Comparison of ENCODE assay signal across 26 cellular contexts in the genomic region with DNA sequence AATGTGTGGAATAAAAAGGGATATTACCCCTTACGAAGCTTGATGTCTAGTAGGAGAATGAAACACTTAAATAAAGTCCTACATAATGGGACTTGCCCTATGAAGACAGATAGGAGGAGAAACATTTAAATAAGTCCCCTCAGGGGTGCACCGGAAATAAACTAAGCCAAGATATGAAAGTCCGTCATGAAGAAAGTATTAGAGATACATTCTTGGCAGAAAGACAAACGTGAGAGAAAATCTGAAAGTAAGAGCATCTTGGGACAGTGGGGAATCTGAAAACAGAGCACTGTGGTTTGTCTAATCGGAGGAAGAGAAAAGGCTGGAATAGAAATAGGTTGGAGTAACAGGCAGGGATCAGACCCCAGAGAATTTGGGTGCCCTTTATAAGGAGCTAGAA.
DNase-seq lines count a peak whose midpoint lies in the region; ATAC-seq and TF ChIP-seq lines count a peak whose summit lies in the region.
"Had no signal": no experiment of that assay in that cellular context is flagged by ENCODE, and none has a peak within 500 bp of the region (broad histone marks: within the 10 kb centered on the region; RNA-seq: fewer than 3 reads in every experiment).

No MANE protein-coding gene starts in this region.

- H3K4me1 ChIP-seq in mammary epithelial cell (ENCODE audit: insufficient read depth, low read length), result peaks cover 11% of the 10 kb centered on the region
- H3K4me1 ChIP-seq in effector memory CD4-positive, alpha-beta T cell (ENCODE audit: control insufficient read depth, insufficient read depth, low read length, poor library complexity, severe bottlenecking), result no peaks in the 10 kb centered on the region
- H3K4me1 ChIP-seq: adrenal gland, gastroesophageal sphincter had no signal

- TF ChIP-seq CTCF in mammary epithelial cell (conservative IDR thresholded peaks at IDR 0.05 in 1 of 2, IDR thresholded peaks at IDR 0.05 in 1 of 2; ENCODE audit: extremely low read depth in 1 of 2, insufficient read depth in 1 of 2, low read depth in 1 of 2, low read length in 2 of 2), result no peak

- H3K4me3 ChIP-seq in mammary epithelial cell (replicated peaks in 1 of 3; ENCODE audit: insufficient read depth in 1 of 3, low read depth in 2 of 3, low read length in 3 of 3), result peak overlapping the region in 1 of 3 experiments; percentile 10
- H3K4me3 ChIP-seq in effector memory CD4-positive, alpha-beta T cell (ENCODE audit: insufficient read depth, low read depth, low read length, poor library complexity, severe bottlenecking), result no peak overlapping the region
- H3K4me3 ChIP-seq: adrenal gland, gastroesophageal sphincter had no signal

- peak overlapping the region; percentile 9 for H2AFZ ChIP-seq in mammary epithelial cell (ENCODE audit: low read depth, low read length)

- no TSS peak for BruUV-seq in mammary epithelial cell (replicated peaks; lab: Mats Ljungman, UMichigan)

- no peaks in the 10 kb centered on the region for H4K20me1 ChIP-seq in mammary epithelial cell (ENCODE audit: insufficient read depth, low read length)

- H3K9ac ChIP-seq in mammary epithelial cell (ENCODE audit: insufficient read depth, low read length), result no peak overlapping the region

- no peaks in the 10 kb centered on the region for H3K27me3 ChIP-seq in mammary epithelial cell (ENCODE audit: insufficient read depth, low read length)
- no peaks in the 10 kb centered on the region for H3K27me3 ChIP-seq in effector memory CD4-positive, alpha-beta T cell (replicated peaks; ENCODE audit: control insufficient read depth, insufficient read depth, low read length, poor library complexity, severe bottlenecking)
- H3K27me3 ChIP-seq: adrenal gland, gastroesophageal sphincter had no signal

- intact Hi-C loops in mammary epithelial cell (cut with micrococcal nuclease), result no loop called here

- no peak for ATAC-seq in GM21717 (IDR thresholded peaks at IDR 0.05; ENCODE audit: unreplicated experiment)
- ATAC-seq: esophagus mucosa; gastroesophageal sphincter; HCT116; stimulated activated naive B cell treated with anti-CD40 and anti-IgM and Interleukin-4, amounts not matched to agents 10 μg/mL and 1 μg/mL and 100 μg/mL, for 72 hours had no signal

- DNase-seq in EL (peak; percentile 64), M059J (ENCODE audit: low read depth) (peak; percentile 60), mammary epithelial cell (no peak), hepatic stellate cell (ENCODE audit: low spot score) (peak; percentile 2), HuH-7 (ENCODE audit: low spot score) (no peak), amygdala (lab: John Stamatoyannopoulos, UW) (no peak)
- DNase-seq in effector memory CD4-positive, alpha-beta T cell, result no peak
- DNase-seq: activated CD4-positive, alpha-beta memory T cell treated with anti-CD3 and anti-CD28 coated beads for 36 hours; activated CD4-positive, CD25-positive, alpha-beta regulatory T cell treated with anti-CD3 and anti-CD28 coated beads, Interleukin-2, amount 50 U/mL, for 72 hours; activated CD8-positive, alpha-beta memory T cell treated with anti-CD3 and anti-CD28 coated beads, Interleukin-2, amount 50 U/mL, for 4 hours; activated naive CD4-positive, alpha-beta T cell treated with Interleukin-2 at 50 U/mL for 16 hours; adrenal gland; C1 segment of cervical spinal cord; DMS153; immature natural killer cell; mesendoderm; NCI-H1105 treated with DMSO at 0.1 percent for 48 hours; NCI-H1930; NCI-H526 treated with DMSO at 0.1 percent for 48 hours; SHP77 treated with DMSO at 0.1 percent for 48 hours; small intestine; stimulated activated naive B cell treated with anti-CD40 and anti-IgM and Interleukin-4, amounts not matched to agents 10 μg/mL and 1 μg/mL and 100 μg/mL, for 72 hours had no signal

- H3K4me2 ChIP-seq in mammary epithelial cell (ENCODE audit: insufficient read depth, low read depth, low read length), result peak overlapping the region; percentile 6

- H3K27ac ChIP-seq in mammary epithelial cell (ENCODE audit: insufficient read depth, low read depth, low read length), result no peak overlapping the region
- no peak overlapping the region for H3K27ac ChIP-seq in effector memory CD4-positive, alpha-beta T cell (ENCODE audit: insufficient read depth, low read length, poor library complexity, severe bottlenecking)
- H3K27ac ChIP-seq: adrenal gland, gastroesophageal sphincter had no signal

- dilution Hi-C loops in mammary epithelial cell (cut with HindIII; ENCODE audit: low sequenced_read_pairs), result no loop called here

- in situ Hi-C loops in mammary epithelial cell (cut with MboI; ENCODE audit: low sequenced_read_pairs in 2 of 2), result no loop called here

- CTCF ChIA-PET in mammary epithelial cell (lab: Charles Lee; ENCODE audit: low non-redundant PET), result no interaction called here

- no peaks in the 10 kb centered on the region for H3K9me3 ChIP-seq in mammary epithelial cell (replicated peaks; ENCODE audit: insufficient read depth, low read length)
- H3K9me3 ChIP-seq in effector memory CD4-positive, alpha-beta T cell (ENCODE audit: control insufficient read depth, low read length), result no peaks in the 10 kb centered on the region
- H3K9me3 ChIP-seq: adrenal gland, gastroesophageal sphincter had no signal

- 7% methylated on average over 5 of the region's 5 CpGs for WGBS in mammary epithelial cell (ENCODE audit: low coverage, missing lambda C conversion rate)

- H3K79me2 ChIP-seq in mammary epithelial cell (ENCODE audit: insufficient read depth, low read length), result no peaks in the 10 kb centered on the region

- H3K36me3 ChIP-seq in mammary epithelial cell (ENCODE audit: insufficient read depth, low read length), result no peaks in the 10 kb centered on the region
- no peaks in the 10 kb centered on the region for H3K36me3 ChIP-seq in effector memory CD4-positive, alpha-beta T cell (ENCODE audit: control insufficient read depth, insufficient read depth, low read length)
- H3K36me3 ChIP-seq: adrenal gland, gastroesophageal sphincter had no signal

Comparison
In these comparisons a context has a peak if more than half of its experiments do, and no peak if none do; other contexts are left out.
1. DNase-seq: peak in EL (single experiment), M059J (single experiment) and hepatic stellate cell (single experiment); none in mammary epithelial cell (single experiment), effector memory CD4-positive, alpha-beta T cell (0 of 3), HuH-7 (single experiment) and amygdala (0 of 56).